Comparison of ENCODE assay signal across 22 cellular contexts in the genomic region with DNA sequence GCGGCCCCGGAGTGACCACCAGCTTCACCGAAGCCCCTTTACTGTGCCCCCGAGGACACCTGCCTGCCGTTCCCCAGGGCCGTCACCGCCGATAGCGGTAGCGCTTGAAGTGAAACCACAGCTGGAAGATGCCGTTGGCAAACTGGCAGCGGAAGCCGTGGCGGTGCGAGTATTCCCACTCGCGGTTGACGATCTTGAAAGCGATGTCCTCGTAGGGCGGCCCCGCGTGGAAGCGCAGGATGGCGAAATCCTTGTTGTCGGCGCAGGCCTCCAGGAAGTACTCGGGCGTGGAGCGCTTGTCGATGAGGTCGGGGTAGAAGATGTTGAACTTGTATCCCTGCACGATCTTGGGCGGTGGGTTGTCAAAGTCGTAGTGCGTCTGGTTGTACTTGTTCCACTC. TPM values are rescaled to one million over a fixed set of nuclear protein-coding genes. Genes with fewer than 3 reads are reported as not detected.
DNase-seq lines count a peak whose midpoint lies in the region; ATAC-seq, FAIRE-seq and TF ChIP-seq lines count a peak whose summit lies in the region.
"Had no signal": no experiment of that assay in that cellular context is flagged by ENCODE, and none has a peak within 500 bp of the region (broad histone marks: within the 10 kb centered on the region; RNA-seq: fewer than 3 reads in every experiment).

No MANE protein-coding gene starts in this region.

- H3K27me3 ChIP-seq in HepG2 (ENCODE audit: control insufficient read depth in 1 of 2, insufficient read depth in 2 of 2, low read length in 2 of 2) (no peaks in the 10 kb centered on the region), right lobe of liver (no peaks in the 10 kb centered on the region), lower lobe of right lung (ENCODE audit: low read depth) (peaks cover 6% of the 10 kb centered on the region), upper lobe of right lung (no peaks in the 10 kb centered on the region)
- H3K27me3 ChIP-seq: BE2C had no signal

- in situ Hi-C loops in HepG2 (cut with HindIII; ENCODE audit: extremely low pct_ligation_motif_present, low pct_unique_long_range_greater_than_20kb) = no loop called here

- TF ChIP-seq POLR2A in HepG2 (IDR thresholded peaks at IDR 0.05; ENCODE audit: insufficient read depth in 1 of 2, low read depth in 2 of 2, low read length in 2 of 2) (no peak), right lobe of liver (IDR thresholded peaks at IDR 0.05) (no peak), erythroblast (IDR thresholded peaks at IDR 0.05; ENCODE audit: low read length) (no peak)

- no peaks in the 10 kb centered on the region for H3K79me2 ChIP-seq in HepG2 (ENCODE audit: insufficient read depth, low read length)

- H4K20me1 ChIP-seq in HepG2 (ENCODE audit: insufficient read depth, low read length) = no peaks in the 10 kb centered on the region

- TF ChIP-seq EP300 in HepG2 (IDR thresholded peaks at IDR 0.05; ENCODE audit: low read depth in 2 of 2, low read length in 2 of 2) (no peak), HepG2 (CRISPR knock-in tag; IDR thresholded peaks at IDR 0.05; ENCODE audit: borderline replicate concordance) (no peak)

- TSS peak; percentile 40 for BruUV-seq in HepG2 (replicated peaks; lab: Mats Ljungman, UMichigan)

- no peak overlapping the region for H3K9ac ChIP-seq in HepG2 (ENCODE audit: insufficient read depth, low read depth, low read length)

- WGBS in HepG2 (ENCODE audit: low lambda C conversion rate) = 99% methylated on average over 31 of the region's 36 CpGs
- WGBS in right lobe of liver (ENCODE audit: insufficient coverage, low coverage, low lambda C conversion rate, missing lambda C conversion rate) = 96% methylated on average over 24 of the region's 36 CpGs

- TF ChIP-seq CTCF in HepG2 (CRISPR knock-in tag; IDR thresholded peaks at IDR 0.05) (no peak), right lobe of liver (IDR thresholded peaks at IDR 0.05) (no peak), lower lobe of right lung (IDR thresholded peaks at IDR 0.05) (no peak), upper lobe of right lung (IDR thresholded peaks at IDR 0.05) (no peak)

- H3K9me3 ChIP-seq in HepG2 (ENCODE audit: low read length) (no peaks in the 10 kb centered on the region), right lobe of liver (no peaks in the 10 kb centered on the region), lower lobe of right lung (no peaks in the 10 kb centered on the region), upper lobe of right lung (no peaks in the 10 kb centered on the region)
- H3K9me3 ChIP-seq: BE2C had no signal

- H3K36me3 ChIP-seq in HepG2 (replicated peaks in 1 of 2; ENCODE audit: control insufficient read depth in 1 of 2, insufficient read depth in 2 of 2, low read length in 2 of 2) (peaks cover 3 to 13% of the 10 kb centered on the region in 2 experiments; a peak in 2 of 5 replicates), right lobe of liver (peaks cover 0 to 19% (median 5%) of the 10 kb centered on the region in 4 donors), lower lobe of right lung (peaks cover 41% of the 10 kb centered on the region), upper lobe of right lung (peaks cover 30% of the 10 kb centered on the region)

- no peak for TF ChIP-seq RAD21 in HepG2 (CRISPR knock-in tag; IDR thresholded peaks at IDR 0.05)

- CTCF ChIA-PET in HepG2 (lab: Yijun Ruan, JAX; ENCODE audit: low intra/inter-chr PET ratio, low total read pairs) = no interaction called here

- POLR2A ChIA-PET in HepG2 (lab: Yijun Ruan, JAX) = no interaction called here

- ATAC-seq in HepG2 (no peak), right lobe of liver (no peak), lower lobe of right lung (no peak), upper lobe of right lung (no peak)
- ATAC-seq: GM12878, HCT116 had no signal

- DNase-seq in HepG2 (ENCODE audit: low spot score) (no peak), right lobe of liver (no peak), lower lobe of right lung (peak; percentile 44), upper lobe of right lung (peak; percentile 62), erythroblast (lab: John Stamatoyannopoulos, UW) (no peak), retina (no peak)
- DNase-seq: ACHN; BE2C; C1 segment of cervical spinal cord; CD4-positive, CD25-positive, alpha-beta regulatory T cell; COR-L47; DMS 273 treated with DMSO at 0.1 percent for 48 hours; DMS53; DND-41; EL; GOT3; H7; HFFc6 had no signal

- intact Hi-C loops in HepG2 (cut with micrococcal nuclease; ENCODE audit: unreplicated experiment) = no loop called here
- intact Hi-C loops in right lobe of liver (cut with DNase I) = loop anchor here in 1 of 2 donors (10.0 kb wide), 1 partner anchor 67 kb away; no protein-coding TSS in a partner anchor
- intact Hi-C loops in lower lobe of right lung (cut with DNase I) = no loop called here
- intact Hi-C loops in upper lobe of right lung (cut with DNase I) = loop anchor here (10.0 kb wide), 1 partner anchor 67 kb away; no protein-coding TSS in a partner anchor

- H3K4me3 ChIP-seq in HepG2 (replicated peaks in 1 of 3; ENCODE audit: insufficient read depth in 1 of 3, low read depth in 2 of 3, low read length in 3 of 3) = no peak overlapping the region
- no peak overlapping the region for H3K4me3 ChIP-seq in right lobe of liver
- no peak overlapping the region for H3K4me3 ChIP-seq in lower lobe of right lung
- H3K4me3 ChIP-seq in upper lobe of right lung = no peak overlapping the region
- H3K4me3 ChIP-seq: GM12878 had no signal

- no peak overlapping the region for H3K4me2 ChIP-seq in HepG2 (ENCODE audit: low read depth, low read length)

- H3K4me1 ChIP-seq in HepG2 (ENCODE audit: insufficient read depth, low read length) (peaks cover 17% of the 10 kb centered on the region), right lobe of liver (peaks cover 0 to 2% (median 0%) of the 10 kb centered on the region in 4 donors), lower lobe of right lung (peaks cover 23% of the 10 kb centered on the region), upper lobe of right lung (peaks cover 21% of the 10 kb centered on the region)
- H3K4me1 ChIP-seq: BE2C had no signal

- H3K27ac ChIP-seq in HepG2 (ENCODE audit: extremely low read length, insufficient read depth, low read length) (no peak overlapping the region), right lobe of liver (no peak overlapping the region), lower lobe of right lung (no peak overlapping the region), upper lobe of right lung (no peak overlapping the region)

- no peak overlapping the region for H2AFZ ChIP-seq in HepG2 (ENCODE audit: low read length)

- no peak for FAIRE-seq in HepG2 (lab: Jason Lieb, UNC)
- FAIRE-seq: GM12878 had no signal

RNA-seq across cellular contexts. Expression of a gene that starts 5.2 kb away (rescaled TPM):
- not detected in 2 replicates for total RNA-seq in HepG2 (2016; rRNA removed; fragmentation: Illumina TruSeq; extraction: Trizol)
- not detected in 2 replicates for total RNA-seq in HepG2 (2016; cell fraction: cytosol; rRNA removed; fragmentation: Illumina TruSeq; extraction: Trizol; ENCODE audit: low read depth)
- total RNA-seq in HepG2 (2016; cell fraction: insoluble cytoplasmic fraction; rRNA removed; fragmentation: Illumina TruSeq; extraction: Trizol) = not detected in 2 replicates
- total RNA-seq in HepG2 (2016; cell fraction: membrane; rRNA removed; fragmentation: Illumina TruSeq; extraction: Trizol) = not detected in 2 replicates
- not detected in 2 replicates for total RNA-seq in HepG2 (2016; cell fraction: nucleus; rRNA removed; fragmentation: Illumina TruSeq; extraction: Trizol)
- 0.05 and 0.09 TPM in 2 replicates for polyA plus RNA-seq in HepG2 (2011; rRNA removed)
- polyA plus RNA-seq in HepG2 (2011; cell fraction: cytosol; rRNA removed) = 0.04 TPM in 2 replicates
- 0.11 TPM in 1 of 2 replicates, not detected in the other for polyA plus RNA-seq in HepG2 (2011; cell fraction: nucleus; rRNA removed)
- not detected in 2 replicates for polyA plus RNA-seq in HepG2 (2012)
- polyA plus RNA-seq in HepG2 (2016; cell fraction: cytosol; fragmentation: Illumina TruSeq; extraction: Trizol; ENCODE audit: low read depth) = not detected in 2 replicates
- not detected in 2 replicates for polyA plus RNA-seq in HepG2 (2016; cell fraction: insoluble cytoplasmic fraction; fragmentation: Illumina TruSeq; extraction: Trizol; ENCODE audit: low read depth)
- polyA plus RNA-seq in HepG2 (2016; cell fraction: membrane; fragmentation: Illumina TruSeq; extraction: Trizol; ENCODE audit: low read depth) = not detected in 2 replicates
- polyA plus RNA-seq in HepG2 (2016; cell fraction: nucleus; fragmentation: Illumina TruSeq; extraction: Trizol; ENCODE audit: insufficient read depth, low read depth) = not detected in 2 replicates
- polyA minus RNA-seq in HepG2 (2011; rRNA and poly(A)+ RNA removed; ENCODE audit: low replicate concordance) = 0.20 and 1.3 TPM in 2 replicates
- not detected in 2 replicates for polyA minus RNA-seq in HepG2 (2011; cell fraction: cytosol; rRNA and poly(A)+ RNA removed)
- not detected in 2 replicates for polyA minus RNA-seq in HepG2 (2011; cell fraction: nucleus; rRNA and poly(A)+ RNA removed)
- 10 to 100 TPM in 1 of 6 experiments, 1 to 10 TPM in 5; 2.8 to 10.4 (median 4.7) TPM for total RNA-seq in right lobe of liver
- 4.9 TPM for total RNA-seq in lower lobe of right lung
- 4.7 TPM for total RNA-seq in upper lobe of right lung
- total RNA-seq: GM12878 had no signal

RNA-seq across cellular contexts. Expression of a gene that starts 14.7 kb away (rescaled TPM):
- total RNA-seq in HepG2 (2016; rRNA removed; fragmentation: Illumina TruSeq; extraction: Trizol) = 11.1 and 16.6 TPM in 2 replicates
- total RNA-seq in HepG2 (2016; cell fraction: cytosol; rRNA removed; fragmentation: Illumina TruSeq; extraction: Trizol; ENCODE audit: low read depth) = 2.8 and 3.1 TPM in 2 replicates
- 11.2 and 17.9 TPM in 2 replicates for total RNA-seq in HepG2 (2016; cell fraction: insoluble cytoplasmic fraction; rRNA removed; fragmentation: Illumina TruSeq; extraction: Trizol)
- total RNA-seq in HepG2 (2016; cell fraction: membrane; rRNA removed; fragmentation: Illumina TruSeq; extraction: Trizol) = 4.7 and 5.6 TPM in 2 replicates
- total RNA-seq in HepG2 (2016; cell fraction: nucleus; rRNA removed; fragmentation: Illumina TruSeq; extraction: Trizol) = 9.0 and 11.6 TPM in 2 replicates
- polyA plus RNA-seq in HepG2 (2011; rRNA removed) = 10.0 and 11.5 TPM in 2 replicates
- polyA plus RNA-seq in HepG2 (2011; cell fraction: cytosol; rRNA removed) = 6.6 and 11.2 TPM in 2 replicates
- 31.8 and 41.5 TPM in 2 replicates for polyA plus RNA-seq in HepG2 (2011; cell fraction: nucleus; rRNA removed)
- 5.7 and 5.8 TPM in 2 replicates for polyA plus RNA-seq in HepG2 (2012)
- polyA plus RNA-seq in HepG2 (2016; cell fraction: cytosol; fragmentation: Illumina TruSeq; extraction: Trizol; ENCODE audit: low read depth) = 1.7 and 1.8 TPM in 2 replicates
- polyA plus RNA-seq in HepG2 (2016; cell fraction: insoluble cytoplasmic fraction; fragmentation: Illumina TruSeq; extraction: Trizol; ENCODE audit: low read depth) = 10.2 and 13.0 TPM in 2 replicates
- 3.7 and 4.0 TPM in 2 replicates for polyA plus RNA-seq in HepG2 (2016; cell fraction: membrane; fragmentation: Illumina TruSeq; extraction: Trizol; ENCODE audit: low read depth)
- polyA plus RNA-seq in HepG2 (2016; cell fraction: nucleus; fragmentation: Illumina TruSeq; extraction: Trizol; ENCODE audit: insufficient read depth, low read depth) = 28.6 and 30.2 TPM in 2 replicates
- polyA minus RNA-seq in HepG2 (2011; rRNA and poly(A)+ RNA removed; ENCODE audit: low replicate concordance) = 9.7 and 19.5 TPM in 2 replicates
- 5.0 and 5.2 TPM in 2 replicates for polyA minus RNA-seq in HepG2 (2011; cell fraction: cytosol; rRNA and poly(A)+ RNA removed)
- polyA minus RNA-seq in HepG2 (2011; cell fraction: nucleus; rRNA and poly(A)+ RNA removed) = 5.3 and 5.7 TPM in 2 replicates
- total RNA-seq in right lobe of liver = 10 to 100 TPM in 4 of 6 experiments, 1 to 10 TPM in 2; 8.4 to 14.9 (median 10.3) TPM
- 20.3 TPM for total RNA-seq in lower lobe of right lung
- 24.3 TPM for total RNA-seq in upper lobe of right lung

RNA-seq across cellular contexts. Expression of a gene that starts 26.6 kb away (rescaled TPM):
- total RNA-seq in HepG2 (2016; rRNA removed; fragmentation: Illumina TruSeq; extraction: Trizol) (not detected in 2 replicates), right lobe of liver (1 to 10 TPM in 2 of 6 experiments, under 1 TPM in 4; 0.51 to 1.6 (median 0.80) TPM), lower lobe of right lung (4.2 TPM), upper lobe of right lung (6.5 TPM)
- total RNA-seq in HepG2 (2016; cell fraction: cytosol; rRNA removed; fragmentation: Illumina TruSeq; extraction: Trizol; ENCODE audit: low read depth) = not detected in 2 replicates
- total RNA-seq in HepG2 (2016; cell fraction: insoluble cytoplasmic fraction; rRNA removed; fragmentation: Illumina TruSeq; extraction: Trizol) = not detected in 2 replicates
- not detected in 2 replicates for total RNA-seq in HepG2 (2016; cell fraction: membrane; rRNA removed; fragmentation: Illumina TruSeq; extraction: Trizol)
- total RNA-seq in HepG2 (2016; cell fraction: nucleus; rRNA removed; fragmentation: Illumina TruSeq; extraction: Trizol) = not detected in 2 replicates
- polyA plus RNA-seq in HepG2 (2011; rRNA removed) = 0.05 and 0.08 TPM in 2 replicates
- polyA plus RNA-seq in HepG2 (2011; cell fraction: cytosol; rRNA removed) = 0.01 and 0.03 TPM in 2 replicates
- 0.14 and 0.17 TPM in 2 replicates for polyA plus RNA-seq in HepG2 (2011; cell fraction: nucleus; rRNA removed)
- 0.04 TPM in 1 of 2 replicates, not detected in the other for polyA plus RNA-seq in HepG2 (2012)
- not detected in 2 replicates for polyA plus RNA-seq in HepG2 (2016; cell fraction: cytosol; fragmentation: Illumina TruSeq; extraction: Trizol; ENCODE audit: low read depth)
- polyA plus RNA-seq in HepG2 (2016; cell fraction: insoluble cytoplasmic fraction; fragmentation: Illumina TruSeq; extraction: Trizol; ENCODE audit: low read depth) = not detected in 2 replicates
- polyA plus RNA-seq in HepG2 (2016; cell fraction: membrane; fragmentation: Illumina TruSeq; extraction: Trizol; ENCODE audit: low read depth) = not detected in 2 replicates
- polyA plus RNA-seq in HepG2 (2016; cell fraction: nucleus; fragmentation: Illumina TruSeq; extraction: Trizol; ENCODE audit: insufficient read depth, low read depth) = not detected in 2 replicates
- polyA minus RNA-seq in HepG2 (2011; rRNA and poly(A)+ RNA removed; ENCODE audit: low replicate concordance) = 0.02 and 5.9 TPM in 2 replicates
- polyA minus RNA-seq in HepG2 (2011; cell fraction: cytosol; rRNA and poly(A)+ RNA removed) = not detected in 2 replicates
- not detected in 2 replicates for polyA minus RNA-seq in HepG2 (2011; cell fraction: nucleus; rRNA and poly(A)+ RNA removed)
- total RNA-seq: A172, G401, GM12878 had no signal
- polyA plus RNA-seq: GM12878 had no signal

RNA-seq across cellular contexts. Expression of a gene that starts 39.1 kb away (rescaled TPM):
- total RNA-seq in HepG2 (2016; rRNA removed; fragmentation: Illumina TruSeq; extraction: Trizol) = 23.0 and 29.2 TPM in 2 replicates
- total RNA-seq in HepG2 (2016; cell fraction: cytosol; rRNA removed; fragmentation: Illumina TruSeq; extraction: Trizol; ENCODE audit: low read depth) = 26.2 and 31.3 TPM in 2 replicates
- total RNA-seq in HepG2 (2016; cell fraction: insoluble cytoplasmic fraction; rRNA removed; fragmentation: Illumina TruSeq; extraction: Trizol) = 26.2 and 29.0 TPM in 2 replicates
- total RNA-seq in HepG2 (2016; cell fraction: membrane; rRNA removed; fragmentation: Illumina TruSeq; extraction: Trizol) = 40.2 and 42.4 TPM in 2 replicates
- total RNA-seq in HepG2 (2016; cell fraction: nucleus; rRNA removed; fragmentation: Illumina TruSeq; extraction: Trizol) = 17.0 TPM in 2 replicates
- polyA plus RNA-seq in HepG2 (2011; rRNA removed) = 23.9 and 24.8 TPM in 2 replicates
- 17.7 and 28.8 TPM in 2 replicates for polyA plus RNA-seq in HepG2 (2011; cell fraction: cytosol; rRNA removed)
- polyA plus RNA-seq in HepG2 (2011; cell fraction: nucleus; rRNA removed) = 73.5 and 97.4 TPM in 2 replicates
- polyA plus RNA-seq in HepG2 (2012) = 19.0 and 22.8 TPM in 2 replicates
- polyA plus RNA-seq in HepG2 (2016; cell fraction: cytosol; fragmentation: Illumina TruSeq; extraction: Trizol; ENCODE audit: low read depth) = 33.9 and 35.6 TPM in 2 replicates
- 36.6 TPM in 2 replicates for polyA plus RNA-seq in HepG2 (2016; cell fraction: insoluble cytoplasmic fraction; fragmentation: Illumina TruSeq; extraction: Trizol; ENCODE audit: low read depth)
- 38.7 and 44.5 TPM in 2 replicates for polyA plus RNA-seq in HepG2 (2016; cell fraction: membrane; fragmentation: Illumina TruSeq; extraction: Trizol; ENCODE audit: low read depth)
- 80.7 and 81.4 TPM in 2 replicates for polyA plus RNA-seq in HepG2 (2016; cell fraction: nucleus; fragmentation: Illumina TruSeq; extraction: Trizol; ENCODE audit: insufficient read depth, low read depth)
- 13.9 and 67.7 TPM in 2 replicates for polyA minus RNA-seq in HepG2 (2011; rRNA and poly(A)+ RNA removed; ENCODE audit: low replicate concordance)
- polyA minus RNA-seq in HepG2 (2011; cell fraction: cytosol; rRNA and poly(A)+ RNA removed) = 10.8 and 16.1 TPM in 2 replicates
- 8.7 and 9.7 TPM in 2 replicates for polyA minus RNA-seq in HepG2 (2011; cell fraction: nucleus; rRNA and poly(A)+ RNA removed)
- 10 to 100 TPM; 30.7 to 58.6 (median 33.3) TPM for total RNA-seq in right lobe of liver
- 60.9 TPM for total RNA-seq in lower lobe of right lung
- total RNA-seq in upper lobe of right lung = 60.0 TPM

RNA-seq across cellular contexts. Expression of a gene that starts 54.5 kb away (rescaled TPM):
- total RNA-seq in HepG2 (2016; rRNA removed; fragmentation: Illumina TruSeq; extraction: Trizol) (14.0 and 29.1 TPM in 2 replicates), right lobe of liver (100 to 1,000 TPM in 1 of 6 experiments, 10 to 100 TPM in 5; 23.8 to 114 (median 31.5) TPM), lower lobe of right lung (80.7 TPM), upper lobe of right lung (95.9 TPM)
- 9.9 and 10.2 TPM in 2 replicates for total RNA-seq in HepG2 (2016; cell fraction: cytosol; rRNA removed; fragmentation: Illumina TruSeq; extraction: Trizol; ENCODE audit: low read depth)
- 10.6 and 28.5 TPM in 2 replicates for total RNA-seq in HepG2 (2016; cell fraction: insoluble cytoplasmic fraction; rRNA removed; fragmentation: Illumina TruSeq; extraction: Trizol)
- 19.7 and 20.6 TPM in 2 replicates for total RNA-seq in HepG2 (2016; cell fraction: membrane; rRNA removed; fragmentation: Illumina TruSeq; extraction: Trizol)
- 25.3 and 29.9 TPM in 2 replicates for total RNA-seq in HepG2 (2016; cell fraction: nucleus; rRNA removed; fragmentation: Illumina TruSeq; extraction: Trizol)
- 27.2 and 37.0 TPM in 2 replicates for polyA plus RNA-seq in HepG2 (2011; rRNA removed)
- 16.9 and 29.1 TPM in 2 replicates for polyA plus RNA-seq in HepG2 (2011; cell fraction: cytosol; rRNA removed)
- 143 and 182 TPM in 2 replicates for polyA plus RNA-seq in HepG2 (2011; cell fraction: nucleus; rRNA removed)
- 21.1 and 40.6 TPM in 2 replicates for polyA plus RNA-seq in HepG2 (2012)
- polyA plus RNA-seq in HepG2 (2016; cell fraction: cytosol; fragmentation: Illumina TruSeq; extraction: Trizol; ENCODE audit: low read depth) = 12.9 and 14.1 TPM in 2 replicates
- 12.6 and 14.9 TPM in 2 replicates for polyA plus RNA-seq in HepG2 (2016; cell fraction: insoluble cytoplasmic fraction; fragmentation: Illumina TruSeq; extraction: Trizol; ENCODE audit: low read depth)
- 19.3 and 20.1 TPM in 2 replicates for polyA plus RNA-seq in HepG2 (2016; cell fraction: membrane; fragmentation: Illumina TruSeq; extraction: Trizol; ENCODE audit: low read depth)
- polyA plus RNA-seq in HepG2 (2016; cell fraction: nucleus; fragmentation: Illumina TruSeq; extraction: Trizol; ENCODE audit: insufficient read depth, low read depth) = 55.9 and 62.9 TPM in 2 replicates
- polyA minus RNA-seq in HepG2 (2011; rRNA and poly(A)+ RNA removed; ENCODE audit: low replicate concordance) = 76.5 and 865 TPM in 2 replicates
- polyA minus RNA-seq in HepG2 (2011; cell fraction: cytosol; rRNA and poly(A)+ RNA removed) = 29.2 and 33.3 TPM in 2 replicates
- polyA minus RNA-seq in HepG2 (2011; cell fraction: nucleus; rRNA and poly(A)+ RNA removed) = 22.5 and 22.8 TPM in 2 replicates

Comparison
In these comparisons a context has a peak if more than half of its experiments do, and no peak if none do; other contexts are left out.
1. DNase-seq: peak in lower lobe of right lung (single experiment) and upper lobe of right lung (single experiment); none in HepG2 (single experiment), right lobe of liver (0 of 3), erythroblast (0 of 2) and retina (single experiment).